In genomic region chr2:191566347-191566746, GRCh38 we compare ENCODE assay signal across 8 cellular contexts.
DNase-seq lines count a peak whose midpoint lies in the region; TF ChIP-seq lines count a peak whose summit lies in the region.

No MANE protein-coding gene starts in this region.

- peak; percentile 83 for TF ChIP-seq CTCF in GM12873 (IDR thresholded peaks at IDR 0.05; ENCODE audit: insufficient read depth, low read depth, low read length, missing control alignments)
- TF ChIP-seq CTCF in vagina (IDR thresholded peaks at IDR 0.05), result peak in 1 of 3 experiments; percentile 56

- H3K4me1 ChIP-seq in HAP-1 (peaks cover 7% of the 10 kb centered on the region), vagina (peaks cover 9% of the 10 kb centered on the region)

- no peak overlapping the region for H3K27ac ChIP-seq in vagina

- H3K9me3 ChIP-seq in HAP-1 (no peaks in the 10 kb centered on the region), vagina (no peaks in the 10 kb centered on the region)

- DNase-seq in HAP-1 (ENCODE audit: low spot score in 2 of 2) (peak; percentile 46 to 86), MV-4-11 (lab: John Stamatoyannopoulos, UW) (peak; percentile 37), T follicular helper cell (ENCODE audit: low read depth) (peak; percentile 52), amniotic epithelial cell (ENCODE audit: low read depth) (peak; percentile 57), hypothalamus (lab: John Stamatoyannopoulos, UW) (peak in 29 of 51 donors; percentile 1 to 64 (median 19)), vagina (ENCODE audit: extremely low spot score in 2 of 2) (no peak)
- peak; percentile 22 to 59 for DNase-seq in stimulated activated CD4-positive, alpha-beta T cell treated with anti-CD3 and anti-CD28 coated beads, Interleukin-15, amount 100 ng/mL, for 48 hours (ENCODE audit: low read depth in 2 of 2)

- intact Hi-C loops in vagina (cut with DNase I), result no loop called here

- no peak for TF ChIP-seq POLR2A in vagina (IDR thresholded peaks at IDR 0.05)

- no peaks in the 10 kb centered on the region for H3K36me3 ChIP-seq in HAP-1 (replicated peaks)
- H3K36me3 ChIP-seq in vagina, result no peaks in the 10 kb centered on the region

- in situ Hi-C loops in HAP-1 (cut with MboI; ENCODE audit: low sequenced_read_pairs), result loop anchor here (10.0 to 25.0 kb wide), 2 partner anchors 118 to 596 kb away; no protein-coding TSS in a partner anchor

- no peak overlapping the region for H3K4me3 ChIP-seq in HAP-1
- H3K4me3 ChIP-seq in vagina, result no peak overlapping the region

- H3K27me3 ChIP-seq in HAP-1 (ENCODE audit: low read depth) (peaks cover 8% of the 10 kb centered on the region; the same call in 1 of the 2 replicates), vagina (no peaks in the 10 kb centered on the region)

Comparison
In these comparisons a context has a peak if more than half of its experiments do, and no peak if none do; other contexts are left out.
1. DNase-seq: peak in HAP-1 (2 of 2), MV-4-11 (single experiment), T follicular helper cell (single experiment), amniotic epithelial cell (single experiment), hypothalamus (29 of 51) and stimulated activated CD4-positive, alpha-beta T cell treated with anti-CD3 and anti-CD28 coated beads, Interleukin-15, amount 100 ng/mL, for 48 hours (2 of 2); none in vagina (0 of 2).